Comparison of ENCODE assay signal across 10 cellular contexts in genomic region chr12:25322918-25323773, GRCh38.
DNase-seq lines count a peak whose midpoint lies in the region; ATAC-seq, FAIRE-seq and TF ChIP-seq lines count a peak whose summit lies in the region.
"Had no signal": no experiment of that assay in that cellular context is flagged by ENCODE, and none has a peak within 500 bp of the region (broad histone marks: within the 10 kb centered on the region; RNA-seq: fewer than 3 reads in every experiment).

No MANE protein-coding gene starts in this region.

- H3K4me3 Mint-ChIP-seq in activated CD8-positive, alpha-beta memory T cell treated with anti-CD3 and anti-CD28 coated beads, Interleukin-2, amount 10 ng/mL, durations not matched to agents 7 days and 5 days, result peak overlapping the region; percentile 66

- no peak for TF ChIP-seq CTCF in choroid plexus epithelial cell (conservative IDR thresholded peaks at IDR 0.05; ENCODE audit: low read depth, low read length)
- no peak for TF ChIP-seq CTCF in smooth muscle cell (IDR thresholded peaks at IDR 0.05; ENCODE audit: borderline replicate concordance, insufficient read depth, poor library complexity, severe bottlenecking)

- no peaks in the 10 kb centered on the region for H3K9me3 ChIP-seq in smooth muscle cell (replicated peaks; ENCODE audit: low read depth)
- H3K9me3 ChIP-seq: adrenal gland, right atrium auricular region had no signal

- peaks cover 51% of the 10 kb centered on the region for H3K4me1 Mint-ChIP-seq in activated CD8-positive, alpha-beta memory T cell treated with anti-CD3 and anti-CD28 coated beads, Interleukin-2, amount 10 ng/mL, durations not matched to agents 7 days and 5 days

- peak; percentile 68 for ATAC-seq in activated CD8-positive, alpha-beta memory T cell treated with anti-CD3 and anti-CD28 coated beads, Interleukin-2, amount 10 ng/mL, durations not matched to agents 7 days and 5 days

- no peaks in the 10 kb centered on the region for H4K20me1 ChIP-seq in smooth muscle cell (ENCODE audit: low read depth)

- H3K36me3 Mint-ChIP-seq in activated CD8-positive, alpha-beta memory T cell treated with anti-CD3 and anti-CD28 coated beads, Interleukin-2, amount 10 ng/mL, durations not matched to agents 7 days and 5 days, result peaks cover 2% of the 10 kb centered on the region

- no peak overlapping the region for H3K9ac ChIP-seq in smooth muscle cell (ENCODE audit: low read depth)

- no peaks in the 10 kb centered on the region for H3K79me2 ChIP-seq in smooth muscle cell (ENCODE audit: low read depth)

- H3K27ac Mint-ChIP-seq in activated CD8-positive, alpha-beta memory T cell treated with anti-CD3 and anti-CD28 coated beads, Interleukin-2, amount 10 ng/mL, durations not matched to agents 7 days and 5 days, result peak overlapping the region; percentile 84

- peaks cover 12% of the 10 kb centered on the region for H3F3A ChIP-seq in smooth muscle cell (ENCODE audit: low read depth)

- peak overlapping the region; percentile 59 for H3K4me2 ChIP-seq in smooth muscle cell

- no peak for DNase-seq in activated CD8-positive, alpha-beta memory T cell treated with anti-CD3 and anti-CD28 coated beads, Interleukin-2, amount 10 ng/mL, durations not matched to agents 7 days and 5 days
- DNase-seq in activated CD8-positive, alpha-beta memory T cell treated with anti-CD3 and anti-CD28 coated beads for 24 hours, result no peak
- DNase-seq in RPMI7951 (ENCODE audit: low read depth) (peak; percentile 13), choroid plexus epithelial cell (ENCODE audit: low read depth) (peak; percentile 61), smooth muscle cell (lab: John Stamatoyannopoulos, UW; ENCODE audit: unreplicated experiment) (no peak), urothelium cell line (ENCODE audit: low spot score) (no peak), amygdala (lab: John Stamatoyannopoulos, UW) (no peak)
- DNase-seq in stimulated activated CD4-positive, alpha-beta T cell treated with anti-CD3 and anti-CD28 coated beads, Interleukin-1b, Interleukin-23, amount 100 ng/mL, for 48 hours, result no peak

- no peaks in the 10 kb centered on the region for H3K9me3 Mint-ChIP-seq in activated CD8-positive, alpha-beta memory T cell treated with anti-CD3 and anti-CD28 coated beads, Interleukin-2, amount 10 ng/mL, durations not matched to agents 7 days and 5 days (ENCODE audit: low read depth)

- H3K4me3 ChIP-seq in choroid plexus epithelial cell (ENCODE audit: low read depth, low read length) (no peak overlapping the region), smooth muscle cell (no peak overlapping the region)
- H3K4me3 ChIP-seq: adrenal gland, right atrium auricular region had no signal

- peak overlapping the region; percentile 56 for H2AFZ ChIP-seq in smooth muscle cell (ENCODE audit: low read depth)

- no peak for FAIRE-seq in urothelium cell line (lab: Jason Lieb, UNC)

- H3K27ac ChIP-seq in smooth muscle cell (ENCODE audit: low read depth), result peak overlapping the region; percentile 64
- H3K27ac ChIP-seq: right atrium auricular region had no signal

- peaks cover 4% of the 10 kb centered on the region for H3K4me1 ChIP-seq in smooth muscle cell (ENCODE audit: low read depth)
- H3K4me1 ChIP-seq: right atrium auricular region had no signal

- no peaks in the 10 kb centered on the region for H3K36me3 ChIP-seq in smooth muscle cell (ENCODE audit: low read depth)
- H3K36me3 ChIP-seq: adrenal gland, right atrium auricular region had no signal

- H3K27me3 ChIP-seq in smooth muscle cell (ENCODE audit: low read depth), result no peaks in the 10 kb centered on the region
- H3K27me3 ChIP-seq: adrenal gland, right atrium auricular region had no signal

- WGBS in smooth muscle cell (ENCODE audit: low lambda C conversion rate), result 23% methylated on average over 5 of the region's 5 CpGs

- no peaks in the 10 kb centered on the region for H3K27me3 Mint-ChIP-seq in activated CD8-positive, alpha-beta memory T cell treated with anti-CD3 and anti-CD28 coated beads, Interleukin-2, amount 10 ng/mL, durations not matched to agents 7 days and 5 days

- CTCF ChIA-PET in activated CD8-positive, alpha-beta memory T cell treated with anti-CD3 and anti-CD28 coated beads, Interleukin-2, amount 10 ng/mL, durations not matched to agents 7 days and 5 days (lab: Charles Lee), result interaction anchor here (0.5 to 2.7 kb wide), 4 partner anchors 12 to 102 kb away, joined by 3 to 14 read pairs (median 3); no protein-coding TSS in a partner anchor

Comparison
In these comparisons a context has a peak if more than half of its experiments do, and no peak if none do; other contexts are left out.
1. DNase-seq: peak in RPMI7951 (single experiment) and choroid plexus epithelial cell (single experiment); none in activated CD8-positive, alpha-beta memory T cell treated with anti-CD3 and anti-CD28 coated beads, Interleukin-2, amount 10 ng/mL, durations not matched to agents 7 days and 5 days (single experiment), activated CD8-positive, alpha-beta memory T cell treated with anti-CD3 and anti-CD28 coated beads for 24 hours (single experiment), smooth muscle cell (single experiment), stimulated activated CD4-positive, alpha-beta T cell treated with anti-CD3 and anti-CD28 coated beads, Interleukin-1b, Interleukin-23, amount 100 ng/mL, for 48 hours (single experiment), urothelium cell line (single experiment) and amygdala (0 of 56).